ENCODE assay signal across 1 cellular context in genomic region chr2:190446750-190447516, GRCh38.
TF ChIP-seq lines count a peak whose summit lies in the region.

No MANE protein-coding gene starts in this region.

TF ChIP-seq in GM12878, 131 proteins besides CTCF, POLR2A, EP300 and RAD21 (continued from another document):
- TF ChIP-seq MYC (IDR thresholded peaks at IDR 0.05; ENCODE audit: insufficient read depth, insufficient read length, insufficient replicate concordance, low read length, severe bottlenecking) (no peak), ZBED1 (IDR thresholded peaks at IDR 0.05; ENCODE audit: borderline replicate concordance) (no peak), FOXK2 (IDR thresholded peaks at IDR 0.05) (no peak), RELA (IDR thresholded peaks at IDR 0.05; ENCODE audit: borderline replicate concordance, partially characterized antibody) (no peak), CEBPZ (IDR thresholded peaks at IDR 0.05; ENCODE audit: low read depth, low read length) (no peak), BCL3 (IDR thresholded peaks at IDR 0.05; ENCODE audit: borderline replicate concordance, insufficient read depth, low read depth, low read length, poor library complexity, severe bottlenecking) (no peak), IKZF2 (IDR thresholded peaks at IDR 0.05) (no peak), POLR2AphosphoS5 (IDR thresholded peaks at IDR 0.05; ENCODE audit: low read length) (no peak), POLR2AphosphoS2 (IDR thresholded peaks at IDR 0.05; ENCODE audit: low read depth, low read length) (no peak), STAT1 (conservative IDR thresholded peaks at IDR 0.05) (no peak), SUPT20H (IDR thresholded peaks at IDR 0.05; ENCODE audit: borderline replicate concordance, control insufficient read depth, low read depth, low read length) (no peak), POU2F2 (IDR thresholded peaks at IDR 0.05; ENCODE audit: borderline replicate concordance, low read depth, low read length) (no peak), SMC3 (IDR thresholded peaks at IDR 0.05; ENCODE audit: borderline replicate concordance, low read length) (no peak), MLLT1 (IDR thresholded peaks at IDR 0.05) (no peak)
